Comparison of ENCODE assay signal across 10 cellular contexts in genomic region chr4:38948551-38948950, GRCh38.
DNase-seq lines count a peak whose midpoint lies in the region; ATAC-seq and TF ChIP-seq lines count a peak whose summit lies in the region.
"Had no signal": no experiment of that assay in that cellular context is flagged by ENCODE, and none has a peak within 500 bp of the region (broad histone marks: within the 10 kb centered on the region; RNA-seq: fewer than 3 reads in every experiment).

No MANE protein-coding gene starts in this region.

- no peak overlapping the region for H3K27ac ChIP-seq in Panc1 (ENCODE audit: low read length)
- H3K27ac ChIP-seq in Karpas-422 (ENCODE audit: low read length): no peak overlapping the region
- H3K27ac ChIP-seq: cardiac muscle cell, SK-N-MC had no signal

- peak; percentile 86 for DNase-seq in BJ (ENCODE audit: low read depth)
- DNase-seq in Panc1 (ENCODE audit: low read depth, low spot score): peak; percentile 46
- peak; percentile 95 for DNase-seq in fibroblast of gingiva (ENCODE audit: low read depth)
- no peak for DNase-seq in omental fat pad (ENCODE audit: low spot score)
- no peak for DNase-seq in Karpas-422
- DNase-seq in iPS-NIHi7 (ENCODE audit: extremely low spot score): no peak
- no peak for DNase-seq in activated naive CD4-positive, alpha-beta T cell treated with anti-CD3 and anti-CD28 coated beads, Interleukin-2, amount 50 U/mL, for 16 hours

- H3K4me1 ChIP-seq in Panc1 (ENCODE audit: control insufficient read depth, insufficient read depth, low read length) (no peaks in the 10 kb centered on the region), Karpas-422 (ENCODE audit: low read length) (no peaks in the 10 kb centered on the region)

- in situ Hi-C loops in Panc1 (cut with HindIII; ENCODE audit: low pct_unique_long_range_greater_than_20kb, low sequenced_read_pairs): no loop called here

- ATAC-seq in Panc1 (no peak), omental fat pad (ENCODE audit: low FRiP score) (peak; percentile 96), GM21390 (IDR thresholded peaks at IDR 0.05; ENCODE audit: unreplicated experiment) (no peak)

- no TSS peak for BruUV-seq in Panc1 (replicated peaks; lab: Mats Ljungman, UMichigan)

- H2AFZ ChIP-seq in Karpas-422 (ENCODE audit: low read length): no peak overlapping the region

- TF ChIP-seq CTCF in BJ (IDR thresholded peaks at IDR 0.05; ENCODE audit: insufficient read depth, low read depth, low read length): no peak
- no peak for TF ChIP-seq CTCF in Panc1 (IDR thresholded peaks at IDR 0.05)
- TF ChIP-seq CTCF in omental fat pad (IDR thresholded peaks at IDR 0.05): no peak

- no peak overlapping the region for H3K4me3 ChIP-seq in BJ (ENCODE audit: low read depth, low read length)
- no peak overlapping the region for H3K4me3 ChIP-seq in Panc1 (ENCODE audit: low read depth in 2 of 2, low read length in 2 of 2)
- no peak overlapping the region for H3K4me3 ChIP-seq in Karpas-422 (ENCODE audit: low read length)
- H3K4me3 ChIP-seq: cardiac muscle cell, SK-N-MC had no signal

- H3K9me3 ChIP-seq in Panc1 (ENCODE audit: control insufficient read depth, insufficient read depth, low read depth, low read length) (no peaks in the 10 kb centered on the region), Karpas-422 (ENCODE audit: low read length) (no peaks in the 10 kb centered on the region)

- CTCF ChIA-PET in BJ (lab: Yijun Ruan, JAX) (interaction anchor here (0.7 to 1.0 kb wide), 4 partner anchors 10 to 1386 kb away, joined by 3 to 5 read pairs (median 3); no protein-coding TSS in a partner anchor), Panc1 (lab: Charles Lee) (no interaction called here)

- intact Hi-C loops in Panc1 (cut with micrococcal nuclease; ENCODE audit: unreplicated experiment): no loop called here

- no peak overlapping the region for H3K4me2 ChIP-seq in Karpas-422 (ENCODE audit: low read depth, low read length, poor library complexity, severe bottlenecking)

- H3K79me2 ChIP-seq in Karpas-422 (ENCODE audit: low read length): no peaks in the 10 kb centered on the region

- POLR2A ChIA-PET in BJ (lab: Charles Lee): interaction anchor here (0.6 kb wide), 1 partner anchor 1627 kb away, joined by 3 read pairs; no protein-coding TSS in a partner anchor
- POLR2A ChIA-PET in Panc1 (lab: Charles Lee): interaction anchor here (0.6 kb wide), 1 partner anchor 215 kb away, joined by 3 read pairs; no protein-coding TSS in a partner anchor

- no peaks in the 10 kb centered on the region for H3K9me2 ChIP-seq in Karpas-422 (replicated peaks; ENCODE audit: insufficient read depth, low read length)

- no peaks in the 10 kb centered on the region for H3K27me3 ChIP-seq in BJ (ENCODE audit: control insufficient read depth, insufficient read depth, low read length)
- no peaks in the 10 kb centered on the region for H3K27me3 ChIP-seq in Panc1 (ENCODE audit: control insufficient read depth, insufficient read depth, low read length)
- no peaks in the 10 kb centered on the region for H3K27me3 ChIP-seq in Karpas-422 (ENCODE audit: low read length)
- H3K27me3 ChIP-seq: cardiac muscle cell had no signal

- H3K36me3 ChIP-seq in BJ (ENCODE audit: control insufficient read depth, insufficient read depth, low read length) (peaks cover 2% of the 10 kb centered on the region), Panc1 (ENCODE audit: control insufficient read depth, insufficient read depth, low read length) (no peaks in the 10 kb centered on the region), Karpas-422 (ENCODE audit: insufficient read depth, low read length) (no peaks in the 10 kb centered on the region)
- H3K36me3 ChIP-seq: cardiac muscle cell had no signal

- no peaks in the 10 kb centered on the region for H4K20me1 ChIP-seq in Karpas-422 (ENCODE audit: insufficient read depth, low read depth, low read length)

- H3K9ac ChIP-seq in Karpas-422 (ENCODE audit: low read length): no peak overlapping the region

Comparison
In these comparisons a context has a peak if more than half of its experiments do, and no peak if none do; other contexts are left out.
1. DNase-seq: peak in BJ (single experiment), Panc1 (single experiment) and fibroblast of gingiva (single experiment); none in omental fat pad (single experiment), Karpas-422 (single experiment), iPS-NIHi7 (single experiment) and activated naive CD4-positive, alpha-beta T cell treated with anti-CD3 and anti-CD28 coated beads, Interleukin-2, amount 50 U/mL, for 16 hours (single experiment).